22 cellular contexts compared by ENCODE assay signal in genomic region chr19:17607936-17608335, GRCh38. TPM values are rescaled to one million over a fixed set of nuclear protein-coding genes. Genes with fewer than 3 reads are reported as not detected.
A peak's percentile ranks its signal among the peaks of the same experiment; 100 is the strongest.
DNase-seq lines count a peak whose midpoint lies in the region; ATAC-seq, FAIRE-seq and TF ChIP-seq lines count a peak whose summit lies in the region.
"Had no signal": no experiment of that assay in that cellular context is flagged by ENCODE, and none has a peak within 500 bp of the region (broad histone marks: within the 10 kb centered on the region; RNA-seq: fewer than 3 reads in every experiment).

No MANE protein-coding gene starts in this region.

- H3K27ac ChIP-seq in 22Rv1 (peak overlapping the region; percentile 93), K562 (ENCODE audit: extremely low read depth, low read depth, low read length) (no peak overlapping the region)

- no peak for TF ChIP-seq POLR2A in K562 (conservative IDR thresholded peaks at IDR 0.05)

- H3K9me3 Mint-ChIP-seq in natural killer cell (no peaks in the 10 kb centered on the region), osteocyte (ENCODE audit: unreplicated experiment) (no peaks in the 10 kb centered on the region)

- DNase-seq in K562 (ENCODE audit: extremely low read depth in 1 of 4, low spot score in 3 of 4) (no peak), natural killer cell (no peak), osteocyte (ENCODE audit: extremely low spot score, unreplicated experiment) (no peak), NCI-H1436 (lab: John Stamatoyannopoulos, UW) (no peak), mucosa of gallbladder (ENCODE audit: low spot score) (no peak)
- DNase-seq: ACHN; BE2C; C1 segment of cervical spinal cord; CD4-positive, CD25-positive, alpha-beta regulatory T cell; CD8-positive, alpha-beta memory T cell; COR-L47; DMS 273 treated with DMSO at 0.1 percent for 48 hours; DMS53; DND-41; EL; HCEC 1CT had no signal

- no peak for TF ChIP-seq EP300 in K562 (IDR thresholded peaks at IDR 0.05; ENCODE audit: low read length)

- POLR2A ChIA-PET in K562 (lab: Yijun Ruan, JAX), result interaction anchor here (0.6 to 1.5 kb wide), 2 partner anchors 9 to 248 kb away, joined by 4 to 6 read pairs; no protein-coding TSS in a partner anchor

- peaks cover 5% of the 10 kb centered on the region for H3K9me1 ChIP-seq in K562 (ENCODE audit: control insufficient read depth, insufficient read depth, low read length)

- WGBS in K562 (ENCODE audit: insufficient coverage, low coverage, missing lambda C conversion rate), result 95% methylated on average over 9 of the region's 9 CpGs

- no peak for ATAC-seq in K562
- ATAC-seq in natural killer cell, result no peak
- ATAC-seq in GM19351 (IDR thresholded peaks at IDR 0.05; ENCODE audit: unreplicated experiment), result no peak
- ATAC-seq: GM23338 had no signal

- no peak overlapping the region for H3K4me3 ChIP-seq in K562
- H3K4me3 ChIP-seq: GM23338 had no signal

- no peak for FAIRE-seq in K562 (lab: Jason Lieb, UNC)
- FAIRE-seq: GM12891, GM19239, H54 had no signal

- H3K36me3 Mint-ChIP-seq in natural killer cell (no peaks in the 10 kb centered on the region), osteocyte (ENCODE audit: unreplicated experiment) (no peaks in the 10 kb centered on the region)
- H3K36me3 Mint-ChIP-seq: CD4-positive, CD25-positive, alpha-beta regulatory T cell; CD8-positive, alpha-beta memory T cell had no signal

- H3K79me2 ChIP-seq in K562 (ENCODE audit: control insufficient read depth, insufficient read depth, low read length), result no peaks in the 10 kb centered on the region

- peak overlapping the region; percentile 18 for H3K4me3 Mint-ChIP-seq in natural killer cell
- peak overlapping the region; percentile 22 for H3K4me3 Mint-ChIP-seq in osteocyte (ENCODE audit: unreplicated experiment)
- H3K4me3 Mint-ChIP-seq: GM23338 had no signal

- TF ChIP-seq RAD21 in K562 (CRISPR knock-in tag; conservative IDR thresholded peaks at IDR 0.05 in 1 of 2, IDR thresholded peaks at IDR 0.05 in 1 of 2), result no peak

- no peaks in the 10 kb centered on the region for H3K36me3 ChIP-seq in K562 (ENCODE audit: control insufficient read depth, insufficient read depth, low read length)

- CTCF ChIA-PET in K562 (lab: Yijun Ruan, JAX; ENCODE audit: low intra/inter-chr PET ratio), result no interaction called here

- H3K27me3 ChIP-seq in K562 (ENCODE audit: control insufficient read depth in 2 of 2, insufficient read depth in 2 of 2, low read length in 2 of 2), result no peaks in the 10 kb centered on the region
- H3K27me3 ChIP-seq: BE2C had no signal

- intact Hi-C loops in K562 (cut with micrococcal nuclease) (no loop called here), natural killer cell (cut with micrococcal nuclease) (no loop called here)

- H3K27me3 Mint-ChIP-seq in natural killer cell (ENCODE audit: low read depth in 2 of 2), result peaks cover 25 to 26% of the 10 kb centered on the region in 2 donors
- peaks cover 8% of the 10 kb centered on the region for H3K27me3 Mint-ChIP-seq in osteocyte (ENCODE audit: unreplicated experiment)

- H4K20me1 ChIP-seq in K562 (replicated peaks; ENCODE audit: control insufficient read depth, insufficient read depth, low read length), result no peaks in the 10 kb centered on the region

- H3K4me1 Mint-ChIP-seq in natural killer cell, result peaks cover 11 to 14% of the 10 kb centered on the region in 2 donors
- peaks cover 7% of the 10 kb centered on the region for H3K4me1 Mint-ChIP-seq in osteocyte (ENCODE audit: unreplicated experiment)

- H2AFZ ChIP-seq in K562 (ENCODE audit: low read depth, low read length), result no peak overlapping the region
- H2AFZ ChIP-seq: GM23338 had no signal

- no peak overlapping the region for H3K9ac ChIP-seq in K562 (ENCODE audit: insufficient read depth in 1 of 2, low read depth in 2 of 2, low read length in 2 of 2)

- in situ Hi-C loops in K562 (cut with MboI), result no loop called here

- no peak for TF ChIP-seq CTCF in 22Rv1 (IDR thresholded peaks at IDR 0.05)
- no peak for TF ChIP-seq CTCF in K562 (IDR thresholded peaks at IDR 0.05 in 2 of 3, conservative IDR thresholded peaks at IDR 0.05 in 1 of 3; ENCODE audit: insufficient read depth in 2 of 3, low read depth in 1 of 3, low read length in 3 of 3)
- TF ChIP-seq CTCF in natural killer cell (IDR thresholded peaks at IDR 0.05), result no peak
- no peak for TF ChIP-seq CTCF in osteocyte (IDR thresholded peaks at IDR 0.05)

- H3K4me1 ChIP-seq in K562 (replicated peaks in 1 of 2; ENCODE audit: control insufficient read depth in 2 of 2, insufficient read depth in 2 of 2, low read length in 2 of 2), result peaks cover 6 to 59% of the 10 kb centered on the region in 2 experiments; a peak in 4 of 5 replicates
- H3K4me1 ChIP-seq: BE2C had no signal

- H3K27ac Mint-ChIP-seq in natural killer cell (no peak overlapping the region), osteocyte (ENCODE audit: unreplicated experiment) (no peak overlapping the region)
- H3K27ac Mint-ChIP-seq: CD4-positive, CD25-positive, alpha-beta regulatory T cell; GM23338 had no signal

- H3K9me3 ChIP-seq in K562 (replicated peaks; ENCODE audit: control insufficient read depth, insufficient read depth, low read depth, low read length), result no peaks in the 10 kb centered on the region
- H3K9me3 ChIP-seq: BE2C had no signal

- BruUV-seq in K562 (replicated peaks; lab: Mats Ljungman, UMichigan), result no TSS peak

- H3K4me2 ChIP-seq in K562 (ENCODE audit: insufficient read depth, low read length), result no peak overlapping the region
- H3K4me2 ChIP-seq: GM23338 had no signal

TF ChIP-seq in K562, 482 proteins besides CTCF, POLR2A, EP300 and RAD21:
- TF ChIP-seq ZBTB33 (CRISPR knock-in tag; IDR thresholded peaks at IDR 0.05) (peak; percentile 58; the same call in 1 of the 2 replicates), BCL6 (CRISPR knock-in tag; IDR thresholded peaks at IDR 0.05) (no peak), BCOR (IDR thresholded peaks at IDR 0.05) (0 out of 2 replicates have a peak, but pooled peaks have one; percentile 10)

RNA-seq across cellular contexts. Expression of gene COLGALT1, which starts 52.5 kb away (rescaled TPM):
- total RNA-seq in K562 (2011; cell fraction: chromatin; rRNA removed; ENCODE audit: low replicate concordance), result 106 and 273 TPM in 2 replicates
- total RNA-seq in K562 (2011; cell fraction: nucleolus; rRNA removed), result 296 and 314 TPM in 2 replicates
- total RNA-seq in K562 (2011; cell fraction: nucleoplasm; rRNA removed), result 215 and 219 TPM in 2 replicates
- total RNA-seq in K562 (2014; rRNA removed) (82.6 and 90.5 TPM in 2 replicates), K562 (2014; rRNA removed; fragmentation: Illumina TruSeq; extraction: Trizol) (35.5 and 50.0 TPM in 2 replicates), K562 (2015; rRNA removed; fragmentation: Illumina TruSeq; extraction: Trizol) (64.3 and 64.8 TPM in 2 replicates), K562 (2021) (119 TPM in 2 replicates), natural killer cell (10 to 100 TPM; 39.0 to 55.4 (median 43.7) TPM), osteocyte (121 and 122 TPM in 2 replicates), mucosa of gallbladder (71.1 TPM)
- polyA plus RNA-seq in K562 (2011; rRNA removed) (114 and 144 TPM in 2 replicates), K562 (2014; fragmentation: Illumina TruSeq; extraction: Trizol) (84.8 and 97.0 TPM in 2 replicates), K562 (2014; fragmentation: Nextera tagmentation; extraction: Ambion mirVana) (10 to 100 TPM in 1 of 2 experiments, 1 to 10 TPM in 1; 4.9 to 18.1 TPM), K562 (2014; rRNA removed) (86.0 and 87.5 TPM in 2 replicates)
- 128 and 182 TPM in 2 replicates for polyA plus RNA-seq in K562 (2011; cell fraction: cytosol; rRNA removed)
- 207 and 344 TPM in 2 replicates for polyA plus RNA-seq in K562 (2011; cell fraction: nucleus; rRNA removed)
- 78.2 and 109 TPM in 2 replicates for polyA plus RNA-seq in K562 (2012)
- polyA minus RNA-seq in K562 (2011; rRNA and poly(A)+ RNA removed), result 78.1 and 108 TPM in 2 replicates
- polyA minus RNA-seq in K562 (2011; cell fraction: cytosol; rRNA and poly(A)+ RNA removed), result 89.7 and 127 TPM in 2 replicates
- 32.6 and 43.8 TPM in 2 replicates for polyA minus RNA-seq in K562 (2011; cell fraction: nucleus; rRNA and poly(A)+ RNA removed)
